ENCODE assay signal across 8 cellular contexts in genomic region chr9:112174965-112175795, GRCh38. TPM values are rescaled to one million over a fixed set of nuclear protein-coding genes. Genes with fewer than 3 reads are reported as not detected.
DNase-seq lines count a peak whose midpoint lies in the region; ATAC-seq and TF ChIP-seq lines count a peak whose summit lies in the region.

SUSD1 (minus strand) TSS chr9:112175297; CDS start chr9:112175235, 62 bp downstream.

- H3K4me1 Mint-ChIP-seq in activated T-helper 1 cell treated with anti-CD3 and anti-CD28 coated beads, Interleukin-12 subunit alpha, Interleukin-12 subunit beta, Interleukin-2, Interleukin-4 antibody, amounts not matched to agents 30 ng/mL and 10 ng/mL and 1 ng/mL, durations not matched to agents 14 hours and 24 hours and 36 hours (ENCODE audit: low read depth), result peaks cover 78% of the 10 kb centered on the region

- TF ChIP-seq EP300 in gastroesophageal sphincter (IDR thresholded peaks at IDR 0.05), result no peak

- no peaks in the 10 kb centered on the region for H3K9me3 Mint-ChIP-seq in activated T-helper 1 cell treated with anti-CD3 and anti-CD28 coated beads, Interleukin-12 subunit alpha, Interleukin-12 subunit beta, Interleukin-2, Interleukin-4 antibody, amounts not matched to agents 30 ng/mL and 10 ng/mL and 1 ng/mL, durations not matched to agents 14 hours and 24 hours and 36 hours

- H3K27me3 ChIP-seq in gastroesophageal sphincter, result peaks cover 10% of the 10 kb centered on the region

- DNase-seq in stimulated activated CD4-positive, alpha-beta T cell treated with anti-CD3 and anti-CD28 coated beads, Interleukin-2, amount 100 ng/mL, for 24 hours, result peak; percentile 26 to 46
- no peak for DNase-seq in stimulated activated CD4-positive, alpha-beta T cell treated with anti-CD3 and anti-CD28 coated beads, Interleukin-2, amount 100 ng/mL, for 48 hours
- DNase-seq in NCI-H1105 treated with DMSO at 0.1 percent for 48 hours (lab: John Stamatoyannopoulos, UW), result peak; percentile 17
- peak; percentile 35 for DNase-seq in activated T-helper 1 cell treated with anti-CD3 and anti-CD28 coated beads, Interleukin-12 subunit alpha, Interleukin-12 subunit beta, Interleukin-2, Interleukin-4 antibody, amounts not matched to agents 30 ng/mL and 10 ng/mL and 1 ng/mL, durations not matched to agents 14 hours and 24 hours and 36 hours (ENCODE audit: low spot score)
- no peak for DNase-seq in omental fat pad (ENCODE audit: low spot score)
- no peak for DNase-seq in cortex of kidney (lab: John Stamatoyannopoulos, UW)

- ATAC-seq in HG02610 (IDR thresholded peaks at IDR 0.05; ENCODE audit: unreplicated experiment) (peak; percentile 55), gastroesophageal sphincter (peak; percentile 50), omental fat pad (ENCODE audit: low FRiP score) (peak; percentile 19)

- WGBS in gastroesophageal sphincter (ENCODE audit: low coverage in 1 of 2), 2 donors, result 14% methylated on average over 9 of the region's 88 CpGs; no CpG with 5 or more reads in 1 of the 2 donors

- H3K4me3 ChIP-seq in gastroesophageal sphincter, result peak within 1 kb of the TSS; percentile 54 to 73

- peaks cover 21% of the 10 kb centered on the region for H3K36me3 Mint-ChIP-seq in activated T-helper 1 cell treated with anti-CD3 and anti-CD28 coated beads, Interleukin-12 subunit alpha, Interleukin-12 subunit beta, Interleukin-2, Interleukin-4 antibody, amounts not matched to agents 30 ng/mL and 10 ng/mL and 1 ng/mL, durations not matched to agents 14 hours and 24 hours and 36 hours (ENCODE audit: low read depth)

- TF ChIP-seq CTCF in gastroesophageal sphincter (IDR thresholded peaks at IDR 0.05) (no peak), omental fat pad (IDR thresholded peaks at IDR 0.05) (no peak)

- no peaks in the 10 kb centered on the region for H3K9me3 ChIP-seq in gastroesophageal sphincter

- peak within 1 kb of the TSS in 2 of 4 donors; percentile 31 to 73 for H3K27ac ChIP-seq in gastroesophageal sphincter

- intact Hi-C loops in activated T-helper 1 cell treated with anti-CD3 and anti-CD28 coated beads, Interleukin-12 subunit alpha, Interleukin-12 subunit beta, Interleukin-2, Interleukin-4 antibody, amounts not matched to agents 30 ng/mL and 10 ng/mL and 1 ng/mL, durations not matched to agents 14 hours and 24 hours and 36 hours (cut with micrococcal nuclease), result loop anchor here (1.0 to 10.0 kb wide), 7 partner anchors 159 to 693 kb away; partner anchors contain the start of genes DNAJC25, ECPAS, GNG10 and SNX30

- peak in 1 of 2 donors; percentile 18 for TF ChIP-seq POLR2A in gastroesophageal sphincter (IDR thresholded peaks at IDR 0.05)

- peak within 1 kb of the TSS; percentile 93 for H3K27ac Mint-ChIP-seq in activated T-helper 1 cell treated with anti-CD3 and anti-CD28 coated beads, Interleukin-12 subunit alpha, Interleukin-12 subunit beta, Interleukin-2, Interleukin-4 antibody, amounts not matched to agents 30 ng/mL and 10 ng/mL and 1 ng/mL, durations not matched to agents 14 hours and 24 hours and 36 hours

- peak within 1 kb of the TSS; percentile 88 for H3K4me3 Mint-ChIP-seq in activated T-helper 1 cell treated with anti-CD3 and anti-CD28 coated beads, Interleukin-12 subunit alpha, Interleukin-12 subunit beta, Interleukin-2, Interleukin-4 antibody, amounts not matched to agents 30 ng/mL and 10 ng/mL and 1 ng/mL, durations not matched to agents 14 hours and 24 hours and 36 hours

- H3K36me3 ChIP-seq in gastroesophageal sphincter, result no peaks in the 10 kb centered on the region

- H3K27me3 Mint-ChIP-seq in activated T-helper 1 cell treated with anti-CD3 and anti-CD28 coated beads, Interleukin-12 subunit alpha, Interleukin-12 subunit beta, Interleukin-2, Interleukin-4 antibody, amounts not matched to agents 30 ng/mL and 10 ng/mL and 1 ng/mL, durations not matched to agents 14 hours and 24 hours and 36 hours (ENCODE audit: insufficient read depth), result no peaks in the 10 kb centered on the region

- peaks cover 0 to 16% (median 0%) of the 10 kb centered on the region in 3 donors for H3K4me1 ChIP-seq in gastroesophageal sphincter

RNA-seq across cellular contexts. Expression of gene SUSD1, which starts in this region (rescaled TPM):
- total RNA-seq in activated T-helper 1 cell treated with anti-CD3 and anti-CD28 coated beads, Interleukin-12 subunit alpha, Interleukin-12 subunit beta, Interleukin-2, Interleukin-4 antibody, amounts not matched to agents 30 ng/mL and 10 ng/mL and 1 ng/mL, durations not matched to agents 14 hours and 24 hours and 36 hours, result 3.7 and 4.5 TPM in 2 replicates
- total RNA-seq in gastroesophageal sphincter (10 to 100 TPM in 1 of 4 donors, 1 to 10 TPM in 3; 5.9 to 10.0 (median 7.4) TPM), omental fat pad (10 to 100 TPM; 12.0 to 23.2 (median 15.4) TPM)

Comparison
In these comparisons a context has a peak if more than half of its experiments do, and no peak if none do; other contexts are left out.
1. DNase-seq: peak in stimulated activated CD4-positive, alpha-beta T cell treated with anti-CD3 and anti-CD28 coated beads, Interleukin-2, amount 100 ng/mL, for 24 hours (2 of 2), NCI-H1105 treated with DMSO at 0.1 percent for 48 hours (single experiment) and activated T-helper 1 cell treated with anti-CD3 and anti-CD28 coated beads, Interleukin-12 subunit alpha, Interleukin-12 subunit beta, Interleukin-2, Interleukin-4 antibody, amounts not matched to agents 30 ng/mL and 10 ng/mL and 1 ng/mL, durations not matched to agents 14 hours and 24 hours and 36 hours (single experiment); none in stimulated activated CD4-positive, alpha-beta T cell treated with anti-CD3 and anti-CD28 coated beads, Interleukin-2, amount 100 ng/mL, for 48 hours (0 of 2), omental fat pad (single experiment) and cortex of kidney (single experiment).
2. Peak in every context shown above with its lines, with median percentiles within 50 percentile points of each other: ATAC-seq.